Comparison of ENCODE assay signal across 28 cellular contexts in genomic region chr1:238722812-238723211, GRCh38.
"Had no signal": no experiment of that assay in that cellular context is flagged by ENCODE, and none has a peak within 500 bp of the region (broad histone marks: within the 10 kb centered on the region; RNA-seq: fewer than 3 reads in every experiment).

No MANE protein-coding gene starts in this region.

- H3K9me3 ChIP-seq: colonic mucosa, esophagus muscularis mucosa, esophagus squamous epithelium, gastrocnemius medialis, gastroesophageal sphincter had no signal

- DNase-seq: colonic mucosa; cortex of kidney; dermis blood vessel endothelial cell; dorsolateral prefrontal cortex; effector CD4-positive, alpha-beta T cell; effector CD8-positive, alpha-beta T cell; effector memory CD4-positive, alpha-beta T cell; effector memory CD8-positive, alpha-beta T cell; endodermal cell; erythroblast; esophagus squamous epithelium; foreskin fibroblast; foreskin keratinocyte; foreskin melanocyte; gastrocnemius medialis; glutamatergic neuron; head of caudate nucleus; heart left ventricle; heart right ventricle had no signal

- H3K27ac ChIP-seq: colonic mucosa, coronary artery, dorsolateral prefrontal cortex, epithelial cell of prostate, esophagus muscularis mucosa, esophagus squamous epithelium, foreskin keratinocyte, gastrocnemius medialis, gastroesophageal sphincter, heart left ventricle, heart right ventricle had no signal

- H3K27me3 ChIP-seq: colonic mucosa, dorsolateral prefrontal cortex, esophagus muscularis mucosa, esophagus squamous epithelium, foreskin keratinocyte, gastrocnemius medialis, gastroesophageal sphincter, heart left ventricle, heart right ventricle had no signal

- H3K4me1 ChIP-seq: colonic mucosa, esophagus muscularis mucosa, esophagus squamous epithelium, foreskin keratinocyte, gastrocnemius medialis, gastroesophageal sphincter, heart left ventricle, heart right ventricle had no signal

- ATAC-seq: effector memory CD8-positive, alpha-beta T cell; esophagus mucosa; foreskin keratinocyte; gastrocnemius medialis; gastroesophageal sphincter; heart left ventricle; heart right ventricle had no signal

- H3K36me3 ChIP-seq: colonic mucosa, esophagus muscularis mucosa, esophagus squamous epithelium, gastrocnemius medialis, gastroesophageal sphincter, heart left ventricle, heart right ventricle had no signal

- H3K4me3 ChIP-seq: colonic mucosa, coronary artery, dorsolateral prefrontal cortex, esophagus muscularis mucosa, esophagus squamous epithelium, gastrocnemius medialis, gastroesophageal sphincter, heart left ventricle, heart right ventricle had no signal

- FAIRE-seq: colon, endometrium, endothelial cell of umbilical vein, frontal cortex had no signal
